Comparison of ENCODE assay signal across 11 cellular contexts in genomic region chr7:42883950-42884349, GRCh38. TPM values are rescaled to one million over a fixed set of nuclear protein-coding genes. Genes with fewer than 3 reads are reported as not detected.
DNase-seq lines count a peak whose midpoint lies in the region; ATAC-seq, FAIRE-seq and TF ChIP-seq lines count a peak whose summit lies in the region.
"Had no signal": no experiment of that assay in that cellular context is flagged by ENCODE, and none has a peak within 500 bp of the region (broad histone marks: within the 10 kb centered on the region; RNA-seq: fewer than 3 reads in every experiment).

No MANE protein-coding gene starts in this region.

- H4K20me1 ChIP-seq in astrocyte (ENCODE audit: insufficient read depth, low read length) = no peaks in the 10 kb centered on the region

- H3K27me3 Mint-ChIP-seq in astrocyte (ENCODE audit: low read depth, unreplicated experiment) = no peaks in the 10 kb centered on the region
- H3K27me3 Mint-ChIP-seq: IgD-negative memory B cell had no signal

- ATAC-seq in GM18909 (IDR thresholded peaks at IDR 0.05; ENCODE audit: poor library complexity, unreplicated experiment) = peak; percentile 70
- ATAC-seq in HG03460 (IDR thresholded peaks at IDR 0.05; ENCODE audit: unreplicated experiment) = peak; percentile 58
- ATAC-seq in omental fat pad (ENCODE audit: low FRiP score) = peak; percentile 32

- no peak overlapping the region for H3K4me3 Mint-ChIP-seq in astrocyte (ENCODE audit: unreplicated experiment)
- H3K4me3 Mint-ChIP-seq: IgD-negative memory B cell had no signal

- no peak for FAIRE-seq in astrocyte (lab: Jason Lieb, UNC)

- H2AFZ ChIP-seq in astrocyte (ENCODE audit: low read depth, low read length) = no peak overlapping the region

- H3K79me2 ChIP-seq in astrocyte (ENCODE audit: insufficient read depth, low read length) = no peaks in the 10 kb centered on the region

- DNase-seq in astrocyte (ENCODE audit: low read depth) (peak; percentile 32), omental fat pad (ENCODE audit: low spot score) (no peak), vagina (ENCODE audit: extremely low spot score in 2 of 2) (no peak), NOMO-1 treated with DMSO at 0.1 percent for 48 hours (lab: John Stamatoyannopoulos, UW; ENCODE audit: unreplicated experiment) (no peak)
- no peak for DNase-seq in stimulated activated CD4-positive, alpha-beta T cell treated with anti-CD3 and anti-CD28 coated beads, Interleukin-2, amount 100 ng/mL, for 24 hours
- DNase-seq: dermis blood vessel endothelial cell, stomach had no signal

- H3K4me1 Mint-ChIP-seq in astrocyte (ENCODE audit: low read depth, unreplicated experiment) = peaks cover 8% of the 10 kb centered on the region

- H3K4me2 ChIP-seq in astrocyte (ENCODE audit: low read length) = no peak overlapping the region

- no peaks in the 10 kb centered on the region for H3K27me3 ChIP-seq in astrocyte (ENCODE audit: insufficient read depth, low read length)
- no peaks in the 10 kb centered on the region for H3K27me3 ChIP-seq in vagina
- H3K27me3 ChIP-seq: SJSA1, stomach had no signal

- H3K27ac ChIP-seq in astrocyte (ENCODE audit: low read depth, low read length) (no peak overlapping the region), vagina (no peak overlapping the region)
- H3K27ac ChIP-seq: SJSA1, stomach had no signal

- no peaks in the 10 kb centered on the region for H3K9me3 Mint-ChIP-seq in astrocyte (ENCODE audit: unreplicated experiment)
- H3K9me3 Mint-ChIP-seq: IgD-negative memory B cell had no signal

- H3K9ac ChIP-seq in astrocyte (ENCODE audit: low read length) = no peak overlapping the region

- TF ChIP-seq CTCF in astrocyte (IDR thresholded peaks at IDR 0.05; ENCODE audit: insufficient read depth, low read depth, low read length) (no peak), omental fat pad (IDR thresholded peaks at IDR 0.05) (no peak), vagina (IDR thresholded peaks at IDR 0.05) (no peak)

- H3K36me3 ChIP-seq in astrocyte (ENCODE audit: insufficient read depth, low read length) (no peaks in the 10 kb centered on the region), vagina (no peaks in the 10 kb centered on the region)
- H3K36me3 ChIP-seq: SJSA1, stomach had no signal

- H3K4me1 ChIP-seq in astrocyte (ENCODE audit: insufficient read depth, low read length) (no peaks in the 10 kb centered on the region), vagina (peaks cover 16% of the 10 kb centered on the region)
- H3K4me1 ChIP-seq: SJSA1 had no signal

- no peaks in the 10 kb centered on the region for H3K36me3 Mint-ChIP-seq in astrocyte (ENCODE audit: low read depth, unreplicated experiment)
- H3K36me3 Mint-ChIP-seq: IgD-negative memory B cell had no signal

- H3K4me3 ChIP-seq in astrocyte (ENCODE audit: insufficient read depth, low read depth, low read length) (no peak overlapping the region), vagina (no peak overlapping the region)
- H3K4me3 ChIP-seq: SJSA1, stomach had no signal

- intact Hi-C loops in vagina (cut with DNase I) = no loop called here

- no peak overlapping the region for H3K27ac Mint-ChIP-seq in astrocyte (ENCODE audit: unreplicated experiment)

- H3K9me3 ChIP-seq in astrocyte (ENCODE audit: insufficient read depth, low read depth, low read length) (no peaks in the 10 kb centered on the region), vagina (no peaks in the 10 kb centered on the region)
- H3K9me3 ChIP-seq: SJSA1, stomach had no signal

- no peak for TF ChIP-seq POLR2A in vagina (IDR thresholded peaks at IDR 0.05)

RNA-seq across cellular contexts. Expression of gene C7orf25, which starts 27.9 kb away (rescaled TPM):
- total RNA-seq in astrocyte (8.5 and 8.8 TPM in 2 replicates), omental fat pad (10 to 100 TPM in 2 of 4 donors, 1 to 10 TPM in 2; 4.2 to 13.7 (median 10.0) TPM), vagina (5.4 TPM)

RNA-seq across cellular contexts. Expression of gene PSMA2, which starts 48.0 kb away (rescaled TPM):
- total RNA-seq in astrocyte (106 and 119 TPM in 2 replicates), omental fat pad (10 to 100 TPM; 55.3 to 76.1 (median 68.9) TPM), vagina (46.9 TPM)

RNA-seq across cellular contexts. Expression of gene MRPL32, which starts 48.2 kb away (rescaled TPM):
- total RNA-seq in astrocyte (64.4 and 71.2 TPM in 2 replicates), omental fat pad (100 to 1,000 TPM in 1 of 4 donors, 10 to 100 TPM in 3; 57.6 to 131 (median 73.4) TPM), vagina (33.9 TPM)
